ENCODE assay signal across 1 cellular context in the genomic region with DNA sequence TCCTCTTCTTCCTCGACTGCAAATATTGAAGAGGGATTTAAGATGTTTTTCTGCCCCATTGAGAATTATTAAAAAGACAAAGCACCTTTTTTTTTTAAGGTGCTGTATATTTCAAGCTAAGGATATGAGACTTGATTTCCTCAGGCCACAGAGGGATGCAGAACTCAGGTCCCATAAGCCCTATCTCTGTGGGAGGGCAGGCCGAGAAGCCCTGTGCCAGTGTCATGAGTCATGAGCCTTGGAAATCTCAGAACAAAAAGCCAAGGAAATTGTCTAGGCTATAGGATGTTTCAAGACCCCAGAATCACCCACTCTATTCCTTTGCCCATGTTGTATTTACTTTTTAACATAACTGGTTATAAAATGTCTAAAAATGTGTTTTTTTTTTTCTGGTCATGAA.
TF ChIP-seq lines count a peak whose summit lies in the region.

No MANE protein-coding gene starts in this region.

TF ChIP-seq in SK-N-SH treated with all-trans-retinoic acid at 6 μM for 48 hours, 23 proteins besides CTCF, POLR2A, EP300 and RAD21 (continued from another document):
- TF ChIP-seq, protein P1, sequence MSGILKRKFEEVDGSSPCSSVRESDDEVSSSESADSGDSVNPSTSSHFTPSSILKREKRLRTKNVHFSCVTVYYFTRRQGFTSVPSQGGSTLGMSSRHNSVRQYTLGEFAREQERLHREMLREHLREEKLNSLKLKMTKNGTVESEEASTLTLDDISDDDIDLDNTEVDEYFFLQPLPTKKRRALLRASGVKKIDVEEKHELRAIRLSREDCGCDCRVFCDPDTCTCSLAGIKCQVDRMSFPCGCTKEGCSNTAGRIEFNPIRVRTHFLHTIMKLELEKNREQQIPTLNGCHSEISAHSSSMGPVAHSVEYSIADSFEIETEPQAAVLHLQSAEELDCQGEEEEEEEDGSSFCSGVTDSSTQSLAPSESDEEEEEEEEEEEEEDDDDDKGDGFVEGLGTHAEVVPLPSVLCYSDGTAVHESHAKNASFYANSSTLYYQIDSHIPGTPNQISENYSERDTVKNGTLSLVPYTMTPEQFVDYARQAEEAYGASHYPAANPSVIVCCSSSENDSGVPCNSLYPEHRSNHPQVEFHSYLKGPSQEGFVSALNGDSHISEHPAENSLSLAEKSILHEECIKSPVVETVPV (CRISPR knock-in tag; IDR thresholded peaks at IDR 0.05) = no peak
- no peak for TF ChIP-seq ARNTL (CRISPR knock-in tag; IDR thresholded peaks at IDR 0.05; ENCODE audit: borderline replicate concordance, low read depth)
- no peak for TF ChIP-seq PPARA (CRISPR knock-in tag; IDR thresholded peaks at IDR 0.05; ENCODE audit: borderline replicate concordance)
- TF ChIP-seq, protein P2, sequence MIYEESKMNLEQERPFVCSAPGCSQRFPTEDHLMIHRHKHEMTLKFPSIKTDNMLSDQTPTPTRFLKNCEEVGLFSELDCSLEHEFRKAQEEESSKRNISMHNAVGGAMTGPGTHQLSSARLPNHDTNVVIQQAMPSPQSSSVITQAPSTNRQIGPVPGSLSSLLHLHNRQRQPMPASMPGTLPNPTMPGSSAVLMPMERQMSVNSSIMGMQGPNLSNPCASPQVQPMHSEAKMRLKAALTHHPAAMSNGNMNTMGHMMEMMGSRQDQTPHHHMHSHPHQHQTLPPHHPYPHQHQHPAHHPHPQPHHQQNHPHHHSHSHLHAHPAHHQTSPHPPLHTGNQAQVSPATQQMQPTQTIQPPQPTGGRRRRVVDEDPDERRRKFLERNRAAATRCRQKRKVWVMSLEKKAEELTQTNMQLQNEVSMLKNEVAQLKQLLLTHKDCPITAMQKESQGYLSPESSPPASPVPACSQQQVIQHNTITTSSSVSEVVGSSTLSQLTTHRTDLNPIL (CRISPR knock-in tag; IDR thresholded peaks at IDR 0.05; ENCODE audit: low read depth) = no peak
- no peak for TF ChIP-seq SNAI2 (CRISPR knock-in tag; IDR thresholded peaks at IDR 0.05)
- no peak for TF ChIP-seq ZNF70 (CRISPR knock-in tag; IDR thresholded peaks at IDR 0.05)
- no peak for TF ChIP-seq ZC3H10 (CRISPR knock-in tag; IDR thresholded peaks at IDR 0.05)
- TF ChIP-seq BACH2 (CRISPR knock-in tag; IDR thresholded peaks at IDR 0.05; ENCODE audit: borderline replicate concordance) = no peak
- no peak for TF ChIP-seq RARB (CRISPR knock-in tag; IDR thresholded peaks at IDR 0.05)
- no peak for TF ChIP-seq TOX (CRISPR knock-in tag; IDR thresholded peaks at IDR 0.05; ENCODE audit: borderline replicate concordance)
- no peak for TF ChIP-seq ZFP30 (CRISPR knock-in tag; IDR thresholded peaks at IDR 0.05)
- TF ChIP-seq OSR1 (CRISPR knock-in tag; IDR thresholded peaks at IDR 0.05) = no peak
- TF ChIP-seq, protein P3, sequence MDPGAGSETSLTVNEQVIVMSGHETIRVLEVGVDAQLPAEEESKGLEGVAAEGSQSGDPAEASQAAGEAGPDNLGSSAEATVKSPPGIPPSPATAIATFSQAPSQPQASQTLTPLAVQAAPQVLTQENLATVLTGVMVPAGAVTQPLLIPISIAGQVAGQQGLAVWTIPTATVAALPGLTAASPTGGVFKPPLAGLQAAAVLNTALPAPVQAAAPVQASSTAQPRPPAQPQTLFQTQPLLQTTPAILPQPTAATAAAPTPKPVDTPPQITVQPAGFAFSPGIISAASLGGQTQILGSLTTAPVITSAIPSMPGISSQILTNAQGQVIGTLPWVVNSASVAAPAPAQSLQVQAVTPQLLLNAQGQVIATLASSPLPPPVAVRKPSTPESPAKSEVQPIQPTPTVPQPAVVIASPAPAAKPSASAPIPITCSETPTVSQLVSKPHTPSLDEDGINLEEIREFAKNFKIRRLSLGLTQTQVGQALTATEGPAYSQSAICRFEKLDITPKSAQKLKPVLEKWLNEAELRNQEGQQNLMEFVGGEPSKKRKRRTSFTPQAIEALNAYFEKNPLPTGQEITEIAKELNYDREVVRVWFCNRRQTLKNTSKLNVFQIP (CRISPR knock-in tag; IDR thresholded peaks at IDR 0.05; ENCODE audit: borderline replicate concordance, low read depth) = no peak
- no peak for TF ChIP-seq ZFP3 (CRISPR knock-in tag; IDR thresholded peaks at IDR 0.05)
- TF ChIP-seq GLIS3 (CRISPR knock-in tag; IDR thresholded peaks at IDR 0.05) = no peak
